10 cellular contexts compared by ENCODE assay signal in the genomic region with DNA sequence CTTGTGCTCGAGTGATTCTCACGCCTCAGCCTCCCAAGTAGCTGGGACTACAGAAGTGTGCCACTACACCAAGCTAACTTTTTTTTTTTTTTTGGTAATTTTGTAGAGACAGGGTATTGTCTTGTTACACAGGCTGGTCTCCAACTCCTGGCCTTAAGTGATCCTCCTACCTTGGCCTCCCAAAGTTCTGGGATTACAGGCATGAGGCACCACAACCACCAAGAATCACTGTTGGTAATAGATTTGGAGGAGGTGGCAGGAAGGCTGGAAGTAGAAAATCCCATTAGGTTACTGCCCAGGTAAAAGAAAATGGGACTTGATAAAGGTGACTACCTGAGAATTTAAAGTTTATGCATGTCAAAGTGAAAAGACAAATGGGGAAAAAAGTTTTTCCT. TPM values are rescaled to one million over a fixed set of nuclear protein-coding genes. Genes with fewer than 3 reads are reported as not detected.
A peak's percentile ranks its signal among the peaks of the same experiment; 100 is the strongest.
DNase-seq lines count a peak whose midpoint lies in the region; ATAC-seq and TF ChIP-seq lines count a peak whose summit lies in the region.
"Had no signal": no experiment of that assay in that cellular context is flagged by ENCODE, and none has a peak within 500 bp of the region (broad histone marks: within the 10 kb centered on the region; RNA-seq: fewer than 3 reads in every experiment).

No MANE protein-coding gene starts in this region.

- H3K27ac Mint-ChIP-seq in activated T-helper 2 cell treated with anti-CD3 and anti-CD28 coated beads, Interferon-gamma antibody, Interleukin-2, Interleukin-4, amounts not matched to agents 10 μg/mL and 5 μg/mL and 100 μg/mL, durations not matched to agents 14 hours and 24 hours and 36 hours: peak overlapping the region; percentile 81

- no TSS peak for BruUV-seq in HCT116 (replicated peaks; lab: Mats Ljungman, UMichigan)

- H3K9ac ChIP-seq in HCT116 (ENCODE audit: low read length): peak overlapping the region; percentile 93
- H3K9ac ChIP-seq in liver (ENCODE audit: low read depth in 1 of 2, low read length in 2 of 2): peak overlapping the region; percentile 14 to 83

- intact Hi-C loops in HCT116 (cut with micrococcal nuclease): no loop called here
- intact Hi-C loops in activated T-helper 2 cell treated with anti-CD3 and anti-CD28 coated beads, Interferon-gamma antibody, Interleukin-2, Interleukin-4, amounts not matched to agents 10 μg/mL and 5 μg/mL and 100 μg/mL, durations not matched to agents 14 hours and 24 hours and 36 hours (cut with micrococcal nuclease): loop anchor here (5.0 to 10.0 kb wide), 2 partner anchors 267 to 470 kb away; a partner anchor contains a TSS

- ATAC-seq in HCT116: no peak
- no peak for ATAC-seq in GM19328 (IDR thresholded peaks at IDR 0.05; ENCODE audit: unreplicated experiment)
- no peak for ATAC-seq in GM21447 (IDR thresholded peaks at IDR 0.05; ENCODE audit: unreplicated experiment)

- peaks cover 58% of the 10 kb centered on the region for H3K4me1 Mint-ChIP-seq in activated T-helper 2 cell treated with anti-CD3 and anti-CD28 coated beads, Interferon-gamma antibody, Interleukin-2, Interleukin-4, amounts not matched to agents 10 μg/mL and 5 μg/mL and 100 μg/mL, durations not matched to agents 14 hours and 24 hours and 36 hours (ENCODE audit: low read depth)

- no peaks in the 10 kb centered on the region for H3K9me3 Mint-ChIP-seq in activated T-helper 2 cell treated with anti-CD3 and anti-CD28 coated beads, Interferon-gamma antibody, Interleukin-2, Interleukin-4, amounts not matched to agents 10 μg/mL and 5 μg/mL and 100 μg/mL, durations not matched to agents 14 hours and 24 hours and 36 hours

- H3K36me3 ChIP-seq in ACC112 (ENCODE audit: insufficient read depth, low read length) (no peaks in the 10 kb centered on the region; the same call in 1 of the 2 replicates), HCT116 (ENCODE audit: control insufficient read depth in 1 of 2, insufficient read depth in 2 of 2, low read length in 2 of 2) (peaks cover 0 to 11% of the 10 kb centered on the region in 2 experiments; a peak in 1 of 4 replicates), liver (ENCODE audit: control insufficient read depth in 4 of 4, insufficient read depth in 3 of 4, low read depth in 1 of 4, low read length in 3 of 4) (no peaks in the 10 kb centered on the region)

- no peak for TF ChIP-seq POLR2A in HCT116 (IDR thresholded peaks at IDR 0.05; ENCODE audit: borderline replicate concordance, extremely low read depth, insufficient read depth, insufficient read length)

- H3K4me3 ChIP-seq in ACC112 (ENCODE audit: low read depth, low read length) (peak overlapping the region; percentile 100), HCT116 (replicated peaks in 1 of 2; ENCODE audit: low read depth in 1 of 2, low read length in 2 of 2) (peak overlapping the region; percentile 74 to 82), liver (ENCODE audit: low read depth in 1 of 3, low read length in 3 of 3) (peak overlapping the region in 1 of 3 donors; percentile 74)

- CTCF ChIA-PET in HCT116 (lab: Charles Lee): interaction anchor here (2.6 kb wide), 1 partner anchor 23 kb away, joined by 13 read pairs; no protein-coding TSS in a partner anchor

- WGBS in liver: 84% methylated on average over 2 of the region's 2 CpGs

- H3K27me3 Mint-ChIP-seq in activated T-helper 2 cell treated with anti-CD3 and anti-CD28 coated beads, Interferon-gamma antibody, Interleukin-2, Interleukin-4, amounts not matched to agents 10 μg/mL and 5 μg/mL and 100 μg/mL, durations not matched to agents 14 hours and 24 hours and 36 hours (ENCODE audit: low read depth): no peaks in the 10 kb centered on the region

- peak overlapping the region; percentile 94 for H3K4me2 ChIP-seq in HCT116 (ENCODE audit: low read length)

- TF ChIP-seq CTCF in HCT116 (IDR thresholded peaks at IDR 0.05 in 2 of 3, conservative IDR thresholded peaks at IDR 0.05 in 1 of 3; ENCODE audit: borderline replicate concordance in 1 of 3, insufficient read depth in 1 of 3, low read depth in 2 of 3, low read length in 2 of 3): no peak
- no peak for TF ChIP-seq CTCF in liver (IDR thresholded peaks at IDR 0.05; ENCODE audit: low read depth, low read length, missing input control)

- no peaks in the 10 kb centered on the region for H3K27me3 ChIP-seq in ACC112 (ENCODE audit: insufficient read depth, low read length)
- H3K27me3 ChIP-seq in HCT116 (ENCODE audit: insufficient read depth, low read length): no peaks in the 10 kb centered on the region
- no peaks in the 10 kb centered on the region for H3K27me3 ChIP-seq in liver (ENCODE audit: control insufficient read depth in 4 of 4, insufficient read depth in 4 of 4, low read length in 3 of 4)

- TF ChIP-seq RAD21 in HCT116 (IDR thresholded peaks at IDR 0.05; ENCODE audit: low read depth): no peak
- TF ChIP-seq RAD21 in liver (IDR thresholded peaks at IDR 0.05): no peak

- H2AFZ ChIP-seq in ACC112 (ENCODE audit: low read length, unreplicated experiment) (no peak overlapping the region), HCT116 (ENCODE audit: low read depth, low read length, poor library complexity, severe bottlenecking) (no peak overlapping the region)

- no peak for DNase-seq in HCT116 (ENCODE audit: low read depth, low spot score)
- DNase-seq in activated T-helper 2 cell treated with anti-CD3 and anti-CD28 coated beads, Interferon-gamma antibody, Interleukin-2, Interleukin-4, amounts not matched to agents 10 μg/mL and 5 μg/mL and 100 μg/mL, durations not matched to agents 14 hours and 24 hours and 36 hours (ENCODE audit: low spot score): no peak
- no peak for DNase-seq in hepatic stellate cell (ENCODE audit: low spot score)
- DNase-seq in LoVo (ENCODE audit: low spot score): no peak
- DNase-seq: activated gamma-delta T cell treated with Interleukin-2 at 50 U/mL for 16 hours had no signal

- H3K9me2 ChIP-seq in HCT116 (ENCODE audit: insufficient read depth): no peaks in the 10 kb centered on the region

- H3K4me1 ChIP-seq in ACC112 (ENCODE audit: control insufficient read depth, insufficient read depth, low read length, unreplicated experiment) (peaks cover 57% of the 10 kb centered on the region), HCT116 (ENCODE audit: control insufficient read depth in 1 of 2, insufficient read depth in 2 of 2, low read length in 2 of 2) (peaks cover 45 to 81% of the 10 kb centered on the region in 2 experiments), liver (ENCODE audit: control insufficient read depth in 4 of 4, insufficient read depth in 4 of 4, low read length in 3 of 4) (peaks cover 7 to 19% (median 14%) of the 10 kb centered on the region in 4 donors)

- H4K20me1 ChIP-seq in HCT116 (ENCODE audit: insufficient read depth): peaks cover 18% of the 10 kb centered on the region; the same call in 1 of the 2 replicates

- H3K9me3 ChIP-seq in HCT116 (ENCODE audit: control insufficient read depth in 1 of 2, insufficient read depth in 1 of 2, low read depth in 1 of 2, low read length in 2 of 2) (no peaks in the 10 kb centered on the region), liver (ENCODE audit: control insufficient read depth in 4 of 4, low read length in 3 of 4) (no peaks in the 10 kb centered on the region)

- RAD21 ChIA-PET in HCT116 (lab: Charles Lee; ENCODE audit: low non-redundant PET in 1 of 2, low total read pairs in 2 of 2, uncharacterized antibody in 2 of 2, unreplicated experiment in 2 of 2): no interaction called here

- peaks cover 32% of the 10 kb centered on the region for H3K36me3 Mint-ChIP-seq in activated T-helper 2 cell treated with anti-CD3 and anti-CD28 coated beads, Interferon-gamma antibody, Interleukin-2, Interleukin-4, amounts not matched to agents 10 μg/mL and 5 μg/mL and 100 μg/mL, durations not matched to agents 14 hours and 24 hours and 36 hours (ENCODE audit: low read depth)

- peak overlapping the region; percentile 93 for H3K4me3 Mint-ChIP-seq in activated T-helper 2 cell treated with anti-CD3 and anti-CD28 coated beads, Interferon-gamma antibody, Interleukin-2, Interleukin-4, amounts not matched to agents 10 μg/mL and 5 μg/mL and 100 μg/mL, durations not matched to agents 14 hours and 24 hours and 36 hours (ENCODE audit: low read depth)

- H3K79me2 ChIP-seq in ACC112 (ENCODE audit: control insufficient read depth, insufficient read depth, low read length, unreplicated experiment): peaks cover 50% of the 10 kb centered on the region
- H3K79me2 ChIP-seq in HCT116 (ENCODE audit: insufficient read depth, low read length): peaks cover 48% of the 10 kb centered on the region

- peak overlapping the region; percentile 99 for H3K27ac ChIP-seq in ACC112 (ENCODE audit: low read depth, low read length)
- H3K27ac ChIP-seq in HCT116 (ENCODE audit: low read depth, low read length): peak overlapping the region; percentile 94; the same call in 1 of the 2 replicates
- no peak overlapping the region for H3K27ac ChIP-seq in liver (ENCODE audit: low read depth in 1 of 2, low read length in 2 of 2)

- POLR2A ChIA-PET in HCT116 (lab: Charles Lee): no interaction called here

TF ChIP-seq in HCT116, 20 proteins besides CTCF, POLR2A, EP300 and RAD21 (continues in another document):
- TF ChIP-seq ZFX (IDR thresholded peaks at IDR 0.05): no peak

RNA-seq across cellular contexts. Expression of a gene that starts 1.4 kb away (rescaled TPM):
- total RNA-seq in HCT116 (2021; ENCODE audit: unreplicated experiment) (62.4 TPM), liver (10 to 100 TPM in 1 of 2 donors, 1 to 10 TPM in 1; 2.9 to 34.5 TPM)
- 54.1 and 55.1 TPM in 2 replicates for polyA plus RNA-seq in HCT116 (2012)
- 47.7 and 49.6 TPM in 2 replicates for total RNA-seq in activated T-helper 2 cell treated with anti-CD3 and anti-CD28 coated beads, Interferon-gamma antibody, Interleukin-2, Interleukin-4, amounts not matched to agents 10 μg/mL and 5 μg/mL and 100 μg/mL, durations not matched to agents 14 hours and 24 hours and 36 hours
- 1 to 10 TPM; 1.2 to 2.5 TPM for polyA plus RNA-seq in liver

RNA-seq across cellular contexts. Expression of a gene that starts 36.7 kb away (rescaled TPM):
- total RNA-seq in HCT116 (2021; ENCODE audit: unreplicated experiment): 14.8 TPM
- 10.6 and 11.2 TPM in 2 replicates for polyA plus RNA-seq in HCT116 (2012)
- total RNA-seq in activated T-helper 2 cell treated with anti-CD3 and anti-CD28 coated beads, Interferon-gamma antibody, Interleukin-2, Interleukin-4, amounts not matched to agents 10 μg/mL and 5 μg/mL and 100 μg/mL, durations not matched to agents 14 hours and 24 hours and 36 hours: 0.94 and 1.4 TPM in 2 replicates
- 1 to 10 TPM in 1 of 2 donors, under 1 TPM in 1; 0.98 to 3.5 TPM for total RNA-seq in liver
- polyA plus RNA-seq in liver: 1 to 10 TPM; 1.0 to 3.9 TPM

RNA-seq across cellular contexts. Expression of a gene that starts 43.0 kb away (rescaled TPM):
- 0.10 TPM for total RNA-seq in HCT116 (2021; ENCODE audit: unreplicated experiment)
- 0.03 TPM in 1 of 2 replicates, not detected in the other for polyA plus RNA-seq in HCT116 (2012)
- 27.1 and 29.8 TPM in 2 replicates for total RNA-seq in activated T-helper 2 cell treated with anti-CD3 and anti-CD28 coated beads, Interferon-gamma antibody, Interleukin-2, Interleukin-4, amounts not matched to agents 10 μg/mL and 5 μg/mL and 100 μg/mL, durations not matched to agents 14 hours and 24 hours and 36 hours
- total RNA-seq in liver: 1 to 10 TPM; 1.2 TPM
- under 1 TPM; 0.32 to 0.33 TPM for polyA plus RNA-seq in liver
- total RNA-seq: NCI-H460 had no signal

RNA-seq across cellular contexts. Expression of a gene that starts 44.1 kb away (rescaled TPM):
- total RNA-seq in HCT116 (2021; ENCODE audit: unreplicated experiment) (45.0 TPM), liver (1 to 10 TPM in 1 of 2 donors, under 1 TPM in 1; 0.05 to 2.6 TPM)
- polyA plus RNA-seq in HCT116 (2012): 37.0 and 46.7 TPM in 2 replicates
- total RNA-seq in activated T-helper 2 cell treated with anti-CD3 and anti-CD28 coated beads, Interferon-gamma antibody, Interleukin-2, Interleukin-4, amounts not matched to agents 10 μg/mL and 5 μg/mL and 100 μg/mL, durations not matched to agents 14 hours and 24 hours and 36 hours: 0.02 and 0.07 TPM in 2 replicates
- 1 to 10 TPM in 1 of 2 donors, under 1 TPM in 1; 0.40 to 1.9 TPM for polyA plus RNA-seq in liver

Comparison
In these comparisons a context has a peak if more than half of its experiments do, and no peak if none do; other contexts are left out.
1. H3K27ac ChIP-seq: peak in ACC112 (single experiment) and HCT116 (single experiment); none in liver (0 of 2).
2. RNA of a gene that starts 43.0 kb away (total RNA-seq): 27.1 to 29.8 TPM in activated T-helper 2 cell treated with anti-CD3 and anti-CD28 coated beads, Interferon-gamma antibody, Interleukin-2, Interleukin-4, amounts not matched to agents 10 μg/mL and 5 μg/mL and 100 μg/mL, durations not matched to agents 14 hours and 24 hours and 36 hours; 1.2 TPM in liver and 0.10 TPM in HCT116 (single experiment); every median in the first group is over 10 times any median in the second.